ENCODE assay signal across 37 cellular contexts in the genomic region with DNA sequence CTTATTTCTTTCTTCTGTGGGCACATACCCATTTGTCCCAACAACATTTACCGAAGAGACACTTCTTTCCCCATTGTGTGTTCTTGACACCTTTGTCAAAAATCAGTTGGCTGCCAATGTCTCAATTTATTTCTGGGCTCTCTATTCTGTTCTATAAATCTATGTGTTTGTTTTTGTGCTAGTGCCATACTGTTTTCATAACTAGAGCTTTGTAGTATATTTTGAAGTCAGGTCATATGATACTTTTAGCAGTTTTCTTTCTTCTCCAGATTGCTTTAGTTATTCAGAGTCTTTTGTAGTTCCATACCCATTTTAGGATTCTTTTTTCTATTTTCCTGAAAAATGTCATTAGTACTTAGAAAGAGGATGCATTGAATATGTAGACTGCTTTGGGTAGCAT.
"Had no signal": no experiment of that assay in that cellular context is flagged by ENCODE, and none has a peak within 500 bp of the region (broad histone marks: within the 10 kb centered on the region; RNA-seq: fewer than 3 reads in every experiment).

No MANE protein-coding gene starts in this region.

- H3K36me3 ChIP-seq: adrenal gland, ascending aorta, brain microvascular endothelial cell, breast epithelium, cardiac muscle cell had no signal

- H3K27me3 Mint-ChIP-seq: activated naive CD4-positive, alpha-beta T cell treated with anti-CD3 and anti-CD28 coated beads, Interleukin-2, amount 10 ng/mL, durations not matched to agents 7 days and 5 days; activated naive CD4-positive, alpha-beta T cell treated with anti-CD3 and anti-CD28 coated beads, Interleukin-2, amount 50 U/mL, for 24 hours; activated naive CD8-positive, alpha-beta T cell; activated naive CD8-positive, alpha-beta T cell treated with anti-CD3 and anti-CD28 coated beads for 36 hours; activated naive CD8-positive, alpha-beta T cell treated with anti-CD3 and anti-CD28 coated beads, Interleukin-2, amount 10 ng/mL, durations not matched to agents 7 days and 5 days; activated naive CD8-positive, alpha-beta T cell treated with anti-CD3 and anti-CD28 coated beads, Interleukin-2, amount 50 U/mL, for 24 hours; activated T-cell treated with anti-CD3 and anti-CD28 coated beads, Interleukin-2, amount 50 U/mL, for 24 hours; activated T-helper 17 cell treated with anti-CD3 and anti-CD28 coated beads, Interleukin-2, amount 50 U/mL, for 72 hours; central memory CD8-positive, alpha-beta T cell had no signal

- H3K4me3 ChIP-seq: adrenal gland, ascending aorta, body of pancreas, breast epithelium, cardiac muscle cell had no signal

- H3K27ac Mint-ChIP-seq: activated naive CD4-positive, alpha-beta T cell treated with anti-CD3 and anti-CD28 coated beads for 36 hours; activated naive CD4-positive, alpha-beta T cell treated with anti-CD3 and anti-CD28 coated beads, Interleukin-2, amount 10 ng/mL, durations not matched to agents 7 days and 5 days; activated naive CD4-positive, alpha-beta T cell treated with anti-CD3 and anti-CD28 coated beads, Interleukin-2, amount 50 U/mL, for 24 hours; activated naive CD4-positive, alpha-beta T cell treated with anti-CD3 and anti-CD28 coated beads, Interleukin-2, amount 50 U/mL, for 72 hours; activated naive CD8-positive, alpha-beta T cell; activated naive CD8-positive, alpha-beta T cell treated with anti-CD3 and anti-CD28 coated beads for 36 hours; activated naive CD8-positive, alpha-beta T cell treated with anti-CD3 and anti-CD28 coated beads, Interleukin-2, amount 10 ng/mL, durations not matched to agents 7 days and 5 days; activated naive CD8-positive, alpha-beta T cell treated with anti-CD3 and anti-CD28 coated beads, Interleukin-2, amount 50 U/mL, for 24 hours; activated T-cell treated with anti-CD3 and anti-CD28 coated beads, Interleukin-2, amount 50 U/mL, for 24 hours; activated T-cell treated with anti-CD3 and anti-CD28 coated beads, Interleukin-2, amount 50 U/mL, for 72 hours; activated T-helper 1 cell treated with anti-CD3 and anti-CD28 coated beads, Interleukin-12 subunit alpha, Interleukin-12 subunit beta, Interleukin-2, Interleukin-4 antibody, amounts not matched to agents 30 ng/mL and 10 ng/mL and 1 ng/mL, durations not matched to agents 14 hours and 24 hours and 36 hours; activated T-helper 17 cell treated with anti-CD3 and anti-CD28 coated beads, Interleukin-2, amount 50 U/mL, for 72 hours; activated T-helper 2 cell treated with anti-CD3 and anti-CD28 coated beads, Interferon-gamma antibody, Interleukin-2, Interleukin-4, amounts not matched to agents 10 μg/mL and 5 μg/mL and 100 μg/mL, durations not matched to agents 14 hours and 24 hours and 36 hours; brain had no signal

- H3K9me3 ChIP-seq: adrenal gland, body of pancreas had no signal

- H3K4me1 Mint-ChIP-seq: activated naive CD4-positive, alpha-beta T cell treated with anti-CD3 and anti-CD28 coated beads, Interleukin-2, amount 10 ng/mL, durations not matched to agents 7 days and 5 days; activated naive CD4-positive, alpha-beta T cell treated with anti-CD3 and anti-CD28 coated beads, Interleukin-2, amount 50 U/mL, for 24 hours; activated naive CD8-positive, alpha-beta T cell treated with anti-CD3 and anti-CD28 coated beads for 36 hours; activated naive CD8-positive, alpha-beta T cell treated with anti-CD3 and anti-CD28 coated beads, Interleukin-2, amount 10 ng/mL, durations not matched to agents 7 days and 5 days; activated naive CD8-positive, alpha-beta T cell treated with anti-CD3 and anti-CD28 coated beads, Interleukin-2, amount 50 U/mL, for 24 hours; activated T-helper 17 cell treated with anti-CD3 and anti-CD28 coated beads, Interleukin-2, amount 50 U/mL, for 72 hours; brain; central memory CD8-positive, alpha-beta T cell had no signal

- H3K4me1 ChIP-seq: adrenal gland, ascending aorta, body of pancreas, breast epithelium had no signal

- H3K4me3 Mint-ChIP-seq: activated naive CD4-positive, alpha-beta T cell treated with anti-CD3 and anti-CD28 coated beads for 36 hours; activated naive CD4-positive, alpha-beta T cell treated with anti-CD3 and anti-CD28 coated beads, Interleukin-2, amount 10 ng/mL, durations not matched to agents 7 days and 5 days; activated naive CD4-positive, alpha-beta T cell treated with anti-CD3 and anti-CD28 coated beads, Interleukin-2, amount 50 U/mL, for 24 hours; activated naive CD8-positive, alpha-beta T cell; activated naive CD8-positive, alpha-beta T cell treated with anti-CD3 and anti-CD28 coated beads for 36 hours; activated naive CD8-positive, alpha-beta T cell treated with anti-CD3 and anti-CD28 coated beads, Interleukin-2, amount 10 ng/mL, durations not matched to agents 7 days and 5 days; activated naive CD8-positive, alpha-beta T cell treated with anti-CD3 and anti-CD28 coated beads, Interleukin-2, amount 50 U/mL, for 24 hours; activated T-cell treated with anti-CD3 and anti-CD28 coated beads, Interleukin-2, amount 50 U/mL, for 24 hours; activated T-cell treated with anti-CD3 and anti-CD28 coated beads, Interleukin-2, amount 50 U/mL, for 4 hours; activated T-cell treated with anti-CD3 and anti-CD28 coated beads, Interleukin-2, amount 50 U/mL, for 72 hours; activated T-helper 1 cell treated with anti-CD3 and anti-CD28 coated beads, Interleukin-12 subunit alpha, Interleukin-12 subunit beta, Interleukin-2, Interleukin-4 antibody, amounts not matched to agents 30 ng/mL and 10 ng/mL and 1 ng/mL, durations not matched to agents 14 hours and 24 hours and 36 hours; activated T-helper 17 cell treated with anti-CD3 and anti-CD28 coated beads, Interleukin-2, amount 50 U/mL, for 72 hours; brain; central memory CD8-positive, alpha-beta T cell had no signal

- DNase-seq: activated effector memory CD4-positive, alpha-beta T cell treated with anti-CD3 and anti-CD28 coated beads, Interleukin-2, amount 50 U/mL, for 16 hours; activated effector memory CD4-positive, alpha-beta T cell treated with Interleukin-2 at 50 U/mL for 16 hours; activated gamma-delta T cell; activated gamma-delta T cell treated with Interleukin-2 at 50 U/mL for 16 hours; activated naive CD4-positive, alpha-beta T cell; activated naive CD4-positive, alpha-beta T cell treated with anti-CD3 and anti-CD28 coated beads for 36 hours; activated naive CD4-positive, alpha-beta T cell treated with anti-CD3 and anti-CD28 coated beads, Interleukin-2, amount 10 ng/mL, durations not matched to agents 7 days and 5 days; activated naive CD4-positive, alpha-beta T cell treated with anti-CD3 and anti-CD28 coated beads, Interleukin-2, amount 50 U/mL, for 16 hours; activated naive CD4-positive, alpha-beta T cell treated with Interleukin-2 at 50 U/mL for 16 hours; activated naive CD8-positive, alpha-beta T cell treated with anti-CD3 and anti-CD28 coated beads for 36 hours; activated naive CD8-positive, alpha-beta T cell treated with anti-CD3 and anti-CD28 coated beads, Interleukin-2, amount 10 ng/mL, durations not matched to agents 7 days and 5 days; activated naive CD8-positive, alpha-beta T cell treated with anti-CD3 and anti-CD28 coated beads, Interleukin-2, amount 50 U/mL, for 24 hours; activated T-cell treated with anti-CD3 and anti-CD28 coated beads, Interleukin-2, amount 50 U/mL, for 24 hours; activated T-cell treated with anti-CD3 and anti-CD28 coated beads, Interleukin-2, amount 50 U/mL, for 4 hours; activated T-cell treated with anti-CD3 and anti-CD28 coated beads, Interleukin-2, amount 50 U/mL, for 48 hours; activated T-cell treated with anti-CD3 and anti-CD28 coated beads, Interleukin-2, amount 50 U/mL, for 72 hours; adrenal gland; amniotic stem cell; amygdala; anterior cingulate cortex; aorta; body of pancreas; brain microvascular endothelial cell; caudate nucleus; central memory CD4-positive, alpha-beta T cell; cerebellar nuclear complex had no signal

- H3K27me3 ChIP-seq: adrenal gland, ascending aorta, body of pancreas, brain microvascular endothelial cell, breast epithelium, cardiac muscle cell had no signal

- H3K36me3 Mint-ChIP-seq: activated naive CD4-positive, alpha-beta T cell treated with anti-CD3 and anti-CD28 coated beads, Interleukin-2, amount 10 ng/mL, durations not matched to agents 7 days and 5 days; activated naive CD4-positive, alpha-beta T cell treated with anti-CD3 and anti-CD28 coated beads, Interleukin-2, amount 50 U/mL, for 24 hours; activated naive CD4-positive, alpha-beta T cell treated with anti-CD3 and anti-CD28 coated beads, Interleukin-2, amount 50 U/mL, for 72 hours; activated naive CD8-positive, alpha-beta T cell; activated naive CD8-positive, alpha-beta T cell treated with anti-CD3 and anti-CD28 coated beads for 36 hours; activated naive CD8-positive, alpha-beta T cell treated with anti-CD3 and anti-CD28 coated beads, Interleukin-2, amount 10 ng/mL, durations not matched to agents 7 days and 5 days; brain had no signal

- H3K27ac ChIP-seq: adrenal gland, ascending aorta, body of pancreas, brain microvascular endothelial cell, breast epithelium, cardiac muscle cell had no signal
